ENCODE assay signal across 8 cellular contexts in genomic region chr12:82517027-82517426, GRCh38.
DNase-seq lines count a peak whose midpoint lies in the region; ATAC-seq and TF ChIP-seq lines count a peak whose summit lies in the region.

No MANE protein-coding gene starts in this region.

- ATAC-seq in GM18502 (IDR thresholded peaks at IDR 0.05; ENCODE audit: poor library complexity, unreplicated experiment) (peak; percentile 86), right cardiac atrium (no peak)

- DNase-seq in HAP-1 (ENCODE audit: low spot score in 2 of 2) (peak; percentile 54 to 62), NAMALWA (ENCODE audit: low spot score) (peak; percentile 59), foreskin fibroblast (peak in 1 of 2 donors; percentile 5), NCI-H2029 (lab: John Stamatoyannopoulos, UW) (no peak), Peyer's patch (no peak), right cardiac atrium (no peak)
- DNase-seq in stimulated activated CD4-positive, alpha-beta T cell treated with anti-CD3 and anti-CD28 coated beads, Interleukin-1b, Interleukin-23, amount 100 ng/mL, for 48 hours, result no peak

- H3K4me1 ChIP-seq in HAP-1 (no peaks in the 10 kb centered on the region), Peyer's patch (no peaks in the 10 kb centered on the region), right cardiac atrium (ENCODE audit: control insufficient read depth, insufficient read depth, low read length) (no peaks in the 10 kb centered on the region)

- peak; percentile 43 for TF ChIP-seq CTCF in foreskin fibroblast (IDR thresholded peaks at IDR 0.05; ENCODE audit: low read depth, low read length)
- peak in 3 of 6 experiments; percentile 23 to 29 (median 24) for TF ChIP-seq CTCF in Peyer's patch (IDR thresholded peaks at IDR 0.05)

- in situ Hi-C loops in HAP-1 (cut with MboI; ENCODE audit: low sequenced_read_pairs), result no loop called here

- H3K4me3 ChIP-seq in HAP-1 (no peak overlapping the region), foreskin fibroblast (ENCODE audit: low read depth in 1 of 2, low read length in 2 of 2) (no peak overlapping the region), Peyer's patch (no peak overlapping the region), right cardiac atrium (ENCODE audit: low read length) (no peak overlapping the region)

- TF ChIP-seq POLR2A in Peyer's patch (IDR thresholded peaks at IDR 0.05), result no peak

- H3K36me3 ChIP-seq in HAP-1 (replicated peaks) (no peaks in the 10 kb centered on the region), Peyer's patch (no peaks in the 10 kb centered on the region)

- H3K27ac ChIP-seq in Peyer's patch (no peak overlapping the region), right cardiac atrium (ENCODE audit: low read length) (no peak overlapping the region)

- H3K9me3 ChIP-seq in HAP-1 (no peaks in the 10 kb centered on the region), Peyer's patch (no peaks in the 10 kb centered on the region), right cardiac atrium (ENCODE audit: control insufficient read depth, low read length) (no peaks in the 10 kb centered on the region)

- H3K27me3 ChIP-seq in HAP-1 (ENCODE audit: low read depth), result no peaks in the 10 kb centered on the region
- H3K27me3 ChIP-seq in Peyer's patch, result no peaks in the 10 kb centered on the region
- no peaks in the 10 kb centered on the region for H3K27me3 ChIP-seq in right cardiac atrium (ENCODE audit: control insufficient read depth, insufficient read depth)

- intact Hi-C loops in right cardiac atrium (cut with DNase I), result no loop called here

Comparison
In these comparisons a context has a peak if more than half of its experiments do, and no peak if none do; other contexts are left out.
1. DNase-seq: peak in HAP-1 (2 of 2) and NAMALWA (single experiment); none in NCI-H2029 (single experiment), stimulated activated CD4-positive, alpha-beta T cell treated with anti-CD3 and anti-CD28 coated beads, Interleukin-1b, Interleukin-23, amount 100 ng/mL, for 48 hours (single experiment), Peyer's patch (0 of 3) and right cardiac atrium (0 of 3).